8 cellular contexts compared by ENCODE assay signal in genomic region chr5:90941002-90941720, GRCh38.
DNase-seq lines count a peak whose midpoint lies in the region; ATAC-seq and TF ChIP-seq lines count a peak whose summit lies in the region.

No MANE protein-coding gene starts in this region.

- no peaks in the 10 kb centered on the region for H3K79me2 ChIP-seq in SK-N-SH (ENCODE audit: insufficient read depth)

- no peaks in the 10 kb centered on the region for H3K9me1 ChIP-seq in IMR-90 (ENCODE audit: insufficient read depth, low read length)

- no peak overlapping the region for H2BK20ac ChIP-seq in IMR-90 (ENCODE audit: low read depth, low read length)

- H4K5ac ChIP-seq in IMR-90 (ENCODE audit: low read depth, low read length), result peak overlapping the region; percentile 31; the same call in 1 of the 2 replicates

- no peaks in the 10 kb centered on the region for H4K20me1 ChIP-seq in IMR-90 (ENCODE audit: insufficient read depth, low read length)
- no peaks in the 10 kb centered on the region for H4K20me1 ChIP-seq in SK-N-SH (ENCODE audit: insufficient read depth)

- H3K9me3 ChIP-seq in CD4-positive, alpha-beta T cell (ENCODE audit: control insufficient read depth, low read length), result no peaks in the 10 kb centered on the region
- no peaks in the 10 kb centered on the region for H3K9me3 ChIP-seq in IMR-90 (ENCODE audit: control insufficient read depth, insufficient read depth, low read length)
- no peaks in the 10 kb centered on the region for H3K9me3 ChIP-seq in SK-N-SH

- no peak overlapping the region for H3K23ac ChIP-seq in IMR-90 (ENCODE audit: low read depth, low read length)

- no peaks in the 10 kb centered on the region for H3K9me2 ChIP-seq in SK-N-SH

- no peak overlapping the region for H2AK5ac ChIP-seq in IMR-90 (ENCODE audit: low read depth, low read length)

- H4K91ac ChIP-seq in IMR-90 (ENCODE audit: insufficient read depth, low read depth, low read length), result no peak overlapping the region; the same call in 1 of the 2 replicates

- H3K27me3 ChIP-seq in CD4-positive, alpha-beta T cell (ENCODE audit: control insufficient read depth, insufficient read depth, low read length), result no peaks in the 10 kb centered on the region
- H3K27me3 ChIP-seq in IMR-90 (ENCODE audit: control insufficient read depth, insufficient read depth, low read length) (no peaks in the 10 kb centered on the region), SK-N-SH (ENCODE audit: insufficient read depth) (no peaks in the 10 kb centered on the region)

- no peak overlapping the region for H2BK5ac ChIP-seq in IMR-90 (ENCODE audit: low read depth, low read length, poor library complexity, severe bottlenecking)

- H2BK15ac ChIP-seq in IMR-90 (ENCODE audit: low read depth, low read length), result no peak overlapping the region

- dilution Hi-C loops in IMR-90 (cut with HindIII; ENCODE audit: low sequenced_read_pairs, unreplicated experiment), result no loop called here

- H3K4me3 Mint-ChIP-seq in CD4-positive, alpha-beta T cell, result no peak overlapping the region
- no peak overlapping the region for H3K4me3 Mint-ChIP-seq in mesothelial cell of epicardium

- H2AFZ ChIP-seq in IMR-90 (replicated peaks; ENCODE audit: low read length, poor library complexity) (no peak overlapping the region), SK-N-SH (ENCODE audit: low read depth) (0 out of 2 replicates have a peak overlapping the region, but pooled peaks have one; percentile 69)

- POLR2A ChIA-PET in CD4-positive, alpha-beta T cell (lab: Charles Lee), result interaction anchor here (1.1 kb wide), 1 partner anchor 442 kb away, joined by 5 read pairs; the partner anchor contains the start of gene ARRDC3
- POLR2A ChIA-PET in IMR-90 (lab: Charles Lee; ENCODE audit: unreplicated experiment) (no interaction called here), SK-N-SH (lab: Yijun Ruan, JAX) (interaction anchor here (0.9 kb wide), 1 partner anchor 442 kb away, joined by 3 read pairs; the partner anchor contains the start of gene ARRDC3)

- H3K4me1 ChIP-seq in IMR-90 (ENCODE audit: control insufficient read depth, insufficient read depth, low read length), result peaks cover 10% of the 10 kb centered on the region
- H3K4me1 ChIP-seq in SK-N-SH (ENCODE audit: control insufficient read depth in 1 of 2, insufficient read depth in 2 of 2, low read depth in 1 of 2, low read length in 1 of 2), result peaks cover 12 to 21% of the 10 kb centered on the region in 2 experiments; a peak in 3 of 4 replicates

- H2BK120ac ChIP-seq in IMR-90 (ENCODE audit: low read depth, low read length), result no peak overlapping the region

- peak overlapping the region; percentile 31 for H3K27ac Mint-ChIP-seq in CD4-positive, alpha-beta T cell
- H3K27ac Mint-ChIP-seq in mesothelial cell of epicardium, result peak overlapping the region; percentile 88

- H3K4me2 ChIP-seq in IMR-90 (ENCODE audit: low read depth, low read length), result no peak overlapping the region
- no peak overlapping the region for H3K4me2 ChIP-seq in SK-N-SH

- no peak for ATAC-seq in CD4-positive, alpha-beta T cell (ENCODE audit: poor library complexity)
- ATAC-seq in IMR-90 (ENCODE audit: low read depth), result no peak
- ATAC-seq in GM21723 (IDR thresholded peaks at IDR 0.05; ENCODE audit: unreplicated experiment), result no peak

- no peak for DNase-seq in CD4-positive, alpha-beta T cell
- DNase-seq in IMR-90 (no peak), SK-N-SH (no peak), mesothelial cell of epicardium (ENCODE audit: low spot score in 2 of 2, unreplicated experiment in 2 of 2) (no peak), NCI-H146 (lab: John Stamatoyannopoulos, UW) (no peak), cerebellar nuclear complex (lab: John Stamatoyannopoulos, UW) (no peak), GM10266 (ENCODE audit: extremely low spot score) (no peak)

- H3K18ac ChIP-seq in IMR-90 (ENCODE audit: low read depth, low read length), result no peak overlapping the region

- H3K4me3 ChIP-seq in IMR-90 (ENCODE audit: insufficient read depth, low read depth, low read length) (no peak overlapping the region), SK-N-SH (ENCODE audit: low read depth in 2 of 2, low read length in 1 of 2) (no peak overlapping the region)

- no peak for TF ChIP-seq CTCF in CD4-positive, alpha-beta T cell (IDR thresholded peaks at IDR 0.05)
- TF ChIP-seq CTCF in IMR-90 (conservative IDR thresholded peaks at IDR 0.05; ENCODE audit: low read depth, low read length), result no peak
- TF ChIP-seq CTCF in SK-N-SH (IDR thresholded peaks at IDR 0.05), result no peak
- TF ChIP-seq CTCF in mesothelial cell of epicardium (IDR thresholded peaks at IDR 0.05; ENCODE audit: unreplicated experiment), result no peak
- no peak for TF ChIP-seq CTCF in GM10266 (IDR thresholded peaks at IDR 0.05; ENCODE audit: control insufficient read depth, insufficient read depth, low read depth, missing control alignments)

- no peak overlapping the region for H2AK9ac ChIP-seq in IMR-90 (replicated peaks; ENCODE audit: low read depth, low read length, poor library complexity)

- no peaks in the 10 kb centered on the region for H3K36me3 ChIP-seq in IMR-90 (ENCODE audit: control insufficient read depth, insufficient read depth, low read length)
- H3K36me3 ChIP-seq in SK-N-SH (replicated peaks in 1 of 2; ENCODE audit: control insufficient read depth in 1 of 2, insufficient read depth in 2 of 2, low read length in 1 of 2), result no peaks in the 10 kb centered on the region

- no TSS peak for BruUV-seq in IMR-90 (replicated peaks; lab: Mats Ljungman, UMichigan)

- H3K14ac ChIP-seq in IMR-90 (replicated peaks; ENCODE audit: low read depth, low read length), result no peak overlapping the region

- CTCF ChIA-PET in CD4-positive, alpha-beta T cell (lab: Charles Lee), result interaction anchor here (1.3 kb wide), 1 partner anchor 9 kb away, joined by 3 read pairs; no protein-coding TSS in a partner anchor
- CTCF ChIA-PET in IMR-90 (lab: Yijun Ruan, JAX), result interaction anchor here (0.6 kb wide), 1 partner anchor 280 kb away, joined by 4 read pairs; no protein-coding TSS in a partner anchor
- CTCF ChIA-PET in SK-N-SH (lab: Yijun Ruan, JAX), result interaction anchor here (1.2 to 2.9 kb wide), 3 partner anchors 9 to 443 kb away, joined by 3 to 13 read pairs (median 13); no protein-coding TSS in a partner anchor

- no peak for TF ChIP-seq RAD21 in IMR-90 (IDR thresholded peaks at IDR 0.05; ENCODE audit: low read length)
- no peak for TF ChIP-seq RAD21 in SK-N-SH (IDR thresholded peaks at IDR 0.05; ENCODE audit: low read length)

- no peaks in the 10 kb centered on the region for H3F3A ChIP-seq in SK-N-SH (replicated peaks; ENCODE audit: insufficient read depth)

- intact Hi-C loops in CD4-positive, alpha-beta T cell (cut with DNase I, micrococcal nuclease), result no loop called here
- intact Hi-C loops in IMR-90 (cut with micrococcal nuclease), result loop anchor here (5.0 kb wide), 1 partner anchor 131 kb away; no protein-coding TSS in a partner anchor

- no peak overlapping the region for H3K9ac ChIP-seq in IMR-90 (ENCODE audit: low read depth, low read length)
- no peak overlapping the region for H3K9ac ChIP-seq in SK-N-SH

- peaks cover 13% of the 10 kb centered on the region for H3K4me1 Mint-ChIP-seq in CD4-positive, alpha-beta T cell (ENCODE audit: low read depth)
- H3K4me1 Mint-ChIP-seq in mesothelial cell of epicardium, result peaks cover 34% of the 10 kb centered on the region

- TF ChIP-seq POLR2A in IMR-90 (IDR thresholded peaks at IDR 0.05; ENCODE audit: low read depth, low read length), result no peak

- no peak overlapping the region for H3K27ac ChIP-seq in CD4-positive, alpha-beta T cell (ENCODE audit: low read depth, low read length)
- H3K27ac ChIP-seq in IMR-90 (ENCODE audit: insufficient read depth, low read length) (no peak overlapping the region), SK-N-SH (ENCODE audit: low read depth in 2 of 2, low read length in 1 of 2) (peak overlapping the region in 1 of 2 experiments; percentile 87; a peak in 2 of 4 replicates)

- no peak for TF ChIP-seq EP300 in SK-N-SH (IDR thresholded peaks at IDR 0.05; ENCODE audit: borderline replicate concordance in 1 of 2, low read depth in 1 of 2, low read length in 1 of 2)

- no peaks in the 10 kb centered on the region for H3K36me3 Mint-ChIP-seq in CD4-positive, alpha-beta T cell (ENCODE audit: low read depth)
- peaks cover 3% of the 10 kb centered on the region for H3K36me3 Mint-ChIP-seq in mesothelial cell of epicardium

- in situ Hi-C loops in IMR-90 (cut with MboI; ENCODE audit: low sequenced_read_pairs), result no loop called here

- H3K56ac ChIP-seq in IMR-90 (ENCODE audit: extremely low read depth, insufficient read depth, low read length), result no peak overlapping the region

- H3K79me1 ChIP-seq in IMR-90 (ENCODE audit: low read depth in 1 of 2, low read length in 2 of 2), result no peaks in the 10 kb centered on the region

- no peaks in the 10 kb centered on the region for H3K9me3 Mint-ChIP-seq in CD4-positive, alpha-beta T cell
- peaks cover 3% of the 10 kb centered on the region for H3K9me3 Mint-ChIP-seq in mesothelial cell of epicardium

- H4K8ac ChIP-seq in IMR-90 (ENCODE audit: low read depth in 2 of 2, low read length in 2 of 2), result peak overlapping the region; percentile 6 to 73; a peak in 3 of 4 replicates

- peaks cover 8% of the 10 kb centered on the region for H3K27me3 Mint-ChIP-seq in CD4-positive, alpha-beta T cell
- no peaks in the 10 kb centered on the region for H3K27me3 Mint-ChIP-seq in mesothelial cell of epicardium (ENCODE audit: low read depth)

- no peak overlapping the region for H3K4ac ChIP-seq in IMR-90 (ENCODE audit: low read depth, low read length)

- WGBS in IMR-90 (ENCODE audit: extremely low coverage in 2 of 2, insufficient read length in 1 of 2), 2 experiments, result no CpG with 5 or more reads among the region's 1 CpG
- WGBS in SK-N-SH (ENCODE audit: low lambda C conversion rate), result 91% methylated on average over 1 of the region's 1 CpG

TF ChIP-seq in IMR-90, 13 proteins besides CTCF, POLR2A, EP300 and RAD21 (continues in another document):
- no peak for TF ChIP-seq SMC3 (IDR thresholded peaks at IDR 0.05; ENCODE audit: low read depth, low read length)
